ENCODE assay signal across 8 cellular contexts in the genomic region with DNA sequence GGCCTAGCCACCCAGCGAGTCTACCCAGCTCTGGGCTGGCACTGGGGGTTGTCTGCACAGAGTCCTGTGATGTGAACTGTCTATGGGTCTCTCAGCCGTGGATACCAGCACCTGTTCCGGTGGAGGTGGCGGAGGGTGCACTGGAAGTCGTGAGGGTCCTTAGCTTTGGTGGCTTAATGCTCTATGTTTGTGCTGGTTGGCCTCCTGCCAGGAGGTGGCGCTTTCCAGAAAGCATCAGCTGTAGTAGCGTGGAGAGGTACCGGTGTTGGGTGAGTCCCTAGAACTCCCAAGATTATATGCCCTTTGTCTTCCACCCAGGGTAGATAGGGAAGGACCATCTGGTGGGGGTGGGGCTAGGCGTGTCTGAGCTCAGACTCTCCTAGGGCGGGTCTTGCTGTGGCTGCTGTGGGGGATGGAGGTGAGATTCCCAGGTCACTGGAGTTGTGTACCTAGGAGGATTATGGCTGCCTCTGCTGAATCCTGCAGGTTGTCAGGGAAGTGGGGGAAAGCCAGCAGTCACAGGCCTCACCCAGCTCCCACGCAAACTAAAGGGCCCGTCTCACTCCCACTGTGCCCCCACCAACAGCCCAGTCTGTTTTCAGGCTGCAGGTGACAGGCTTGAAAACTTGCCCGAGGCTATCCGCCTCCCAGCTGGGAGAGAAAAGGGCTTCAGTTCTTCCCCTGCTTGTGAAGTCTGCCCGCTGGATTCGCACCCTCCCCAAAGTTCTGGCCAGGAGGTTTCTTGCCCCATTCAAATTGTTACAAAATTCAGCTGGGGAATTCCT. TPM values are rescaled to one million over a fixed set of nuclear protein-coding genes. Genes with fewer than 3 reads are reported as not detected.
A peak's percentile ranks its signal among the peaks of the same experiment; 100 is the strongest.
DNase-seq lines count a peak whose midpoint lies in the region; TF ChIP-seq lines count a peak whose summit lies in the region.
"Not testable (repeated sequence)": the region's sequence is repeated elsewhere in the genome, so short reads cannot be mapped to it uniquely, and the experiment has no call there.

No MANE protein-coding gene starts in this region.

- intact Hi-C loops in activated T-helper 1 cell treated with anti-CD3 and anti-CD28 coated beads, Interleukin-12 subunit alpha, Interleukin-12 subunit beta, Interleukin-2, Interleukin-4 antibody, amounts not matched to agents 30 ng/mL and 10 ng/mL and 1 ng/mL, durations not matched to agents 14 hours and 24 hours and 36 hours (cut with micrococcal nuclease): not testable (repeated sequence)

- not testable (repeated sequence) for H3K36me3 Mint-ChIP-seq in activated T-helper 1 cell treated with anti-CD3 and anti-CD28 coated beads, Interleukin-12 subunit alpha, Interleukin-12 subunit beta, Interleukin-2, Interleukin-4 antibody, amounts not matched to agents 30 ng/mL and 10 ng/mL and 1 ng/mL, durations not matched to agents 14 hours and 24 hours and 36 hours (ENCODE audit: low read depth); neural progenitor cell

- DNase-seq in DMS 273 (lab: John Stamatoyannopoulos, UW; ENCODE audit: unreplicated experiment) (peak; percentile 55), Karpas-422 (peak; percentile 81), NCI-H82 (lab: John Stamatoyannopoulos, UW) (peak; percentile 96), neural progenitor cell (ENCODE audit: low spot score) (peak; percentile 30)
- peak; percentile 21 for DNase-seq in activated T-helper 1 cell treated with anti-CD3 and anti-CD28 coated beads, Interleukin-12 subunit alpha, Interleukin-12 subunit beta, Interleukin-2, Interleukin-4 antibody, amounts not matched to agents 30 ng/mL and 10 ng/mL and 1 ng/mL, durations not matched to agents 14 hours and 24 hours and 36 hours (ENCODE audit: low spot score)
- not testable (repeated sequence) for DNase-seq in epithelial cell of proximal tubule (ENCODE audit: low read depth)
- peak; percentile 5 to 7 for DNase-seq in stimulated activated CD8-positive, alpha-beta memory T cell treated with anti-CD3 and anti-CD28 coated beads, Interleukin-7, amount 100 ng/mL, for 4 hours (ENCODE audit: low read depth in 2 of 2)

- H3K4me2 ChIP-seq in Karpas-422 (ENCODE audit: low read depth, low read length, poor library complexity, severe bottlenecking): peak overlapping the region; percentile 84
- not testable (repeated sequence) for H3K4me2 ChIP-seq in neural progenitor cell

- H3K36me3 ChIP-seq in Karpas-422 (ENCODE audit: insufficient read depth, low read length); neural progenitor cell: not testable (repeated sequence)

- not testable (repeated sequence) for H3F3A ChIP-seq in neural progenitor cell (ENCODE audit: low read depth)

- H3K9me3 ChIP-seq in Karpas-422 (ENCODE audit: low read length); neural progenitor cell (ENCODE audit: low read depth): not testable (repeated sequence)

- not testable (repeated sequence) for H3K79me2 ChIP-seq in Karpas-422 (ENCODE audit: low read length); neural progenitor cell (ENCODE audit: low read depth)

- peak overlapping the region; percentile 45 for H3K9ac ChIP-seq in Karpas-422 (ENCODE audit: low read length)
- H3K9ac ChIP-seq in neural progenitor cell: not testable (repeated sequence)

- H3K4me1 ChIP-seq in Karpas-422 (ENCODE audit: low read length): peaks cover 22% of the 10 kb centered on the region
- not testable (repeated sequence) for H3K4me1 ChIP-seq in neural progenitor cell

- not testable (repeated sequence) for H3K27ac Mint-ChIP-seq in activated T-helper 1 cell treated with anti-CD3 and anti-CD28 coated beads, Interleukin-12 subunit alpha, Interleukin-12 subunit beta, Interleukin-2, Interleukin-4 antibody, amounts not matched to agents 30 ng/mL and 10 ng/mL and 1 ng/mL, durations not matched to agents 14 hours and 24 hours and 36 hours; neural progenitor cell

- TF ChIP-seq CTCF in VCaP (conservative IDR thresholded peaks at IDR 0.05) (peak; percentile 47), epithelial cell of proximal tubule (conservative IDR thresholded peaks at IDR 0.05; ENCODE audit: low read depth, low read length) (peak; percentile 51), neural progenitor cell (IDR thresholded peaks at IDR 0.05) (peak; percentile 58)

- H3K4me3 Mint-ChIP-seq in activated T-helper 1 cell treated with anti-CD3 and anti-CD28 coated beads, Interleukin-12 subunit alpha, Interleukin-12 subunit beta, Interleukin-2, Interleukin-4 antibody, amounts not matched to agents 30 ng/mL and 10 ng/mL and 1 ng/mL, durations not matched to agents 14 hours and 24 hours and 36 hours; neural progenitor cell: not testable (repeated sequence)

- not testable (repeated sequence) for H3K27me3 ChIP-seq in Karpas-422 (ENCODE audit: low read length)
- H3K27me3 ChIP-seq in neural progenitor cell: peaks cover 20% of the 10 kb centered on the region

- not testable (repeated sequence) for H3K27me3 Mint-ChIP-seq in activated T-helper 1 cell treated with anti-CD3 and anti-CD28 coated beads, Interleukin-12 subunit alpha, Interleukin-12 subunit beta, Interleukin-2, Interleukin-4 antibody, amounts not matched to agents 30 ng/mL and 10 ng/mL and 1 ng/mL, durations not matched to agents 14 hours and 24 hours and 36 hours (ENCODE audit: insufficient read depth); neural progenitor cell (ENCODE audit: insufficient read depth, low read depth)

- H3K9me3 Mint-ChIP-seq in activated T-helper 1 cell treated with anti-CD3 and anti-CD28 coated beads, Interleukin-12 subunit alpha, Interleukin-12 subunit beta, Interleukin-2, Interleukin-4 antibody, amounts not matched to agents 30 ng/mL and 10 ng/mL and 1 ng/mL, durations not matched to agents 14 hours and 24 hours and 36 hours; neural progenitor cell: not testable (repeated sequence)

- H2AFZ ChIP-seq in Karpas-422 (ENCODE audit: low read length): not testable (repeated sequence)
- peak overlapping the region; percentile 88 for H2AFZ ChIP-seq in neural progenitor cell (replicated peaks)

- not testable (repeated sequence) for H3K27ac ChIP-seq in Karpas-422 (ENCODE audit: low read length); VCaP; neural progenitor cell

- H3K9me2 ChIP-seq in Karpas-422 (replicated peaks; ENCODE audit: insufficient read depth, low read length): not testable (repeated sequence)

- peak overlapping the region; percentile 57; the same call in 1 of the 2 replicates for H3K4me3 ChIP-seq in Karpas-422 (ENCODE audit: low read length)
- H3K4me3 ChIP-seq in epithelial cell of proximal tubule (ENCODE audit: low read depth, low read length); neural progenitor cell: not testable (repeated sequence)

- not testable (repeated sequence) for H4K20me1 ChIP-seq in Karpas-422 (ENCODE audit: insufficient read depth, low read depth, low read length); neural progenitor cell (ENCODE audit: low read depth)

- peaks cover 11% of the 10 kb centered on the region for H3K4me1 Mint-ChIP-seq in activated T-helper 1 cell treated with anti-CD3 and anti-CD28 coated beads, Interleukin-12 subunit alpha, Interleukin-12 subunit beta, Interleukin-2, Interleukin-4 antibody, amounts not matched to agents 30 ng/mL and 10 ng/mL and 1 ng/mL, durations not matched to agents 14 hours and 24 hours and 36 hours (ENCODE audit: low read depth)
- not testable (repeated sequence) for H3K4me1 Mint-ChIP-seq in neural progenitor cell

RNA-seq across cellular contexts. Expression of a gene that starts 37.6 kb away (rescaled TPM):
- not detected in 2 replicates for total RNA-seq in Karpas-422 (2014; rRNA removed; shearing (Covaris generic); ENCODE audit: low replicate concordance)
- not detected in 2 replicates for total RNA-seq in activated T-helper 1 cell treated with anti-CD3 and anti-CD28 coated beads, Interleukin-12 subunit alpha, Interleukin-12 subunit beta, Interleukin-2, Interleukin-4 antibody, amounts not matched to agents 30 ng/mL and 10 ng/mL and 1 ng/mL, durations not matched to agents 14 hours and 24 hours and 36 hours
- total RNA-seq in epithelial cell of proximal tubule (not detected in 2 replicates), neural progenitor cell (ENCODE audit: low replicate concordance) (not detected in 2 replicates)
